In the genomic region with DNA sequence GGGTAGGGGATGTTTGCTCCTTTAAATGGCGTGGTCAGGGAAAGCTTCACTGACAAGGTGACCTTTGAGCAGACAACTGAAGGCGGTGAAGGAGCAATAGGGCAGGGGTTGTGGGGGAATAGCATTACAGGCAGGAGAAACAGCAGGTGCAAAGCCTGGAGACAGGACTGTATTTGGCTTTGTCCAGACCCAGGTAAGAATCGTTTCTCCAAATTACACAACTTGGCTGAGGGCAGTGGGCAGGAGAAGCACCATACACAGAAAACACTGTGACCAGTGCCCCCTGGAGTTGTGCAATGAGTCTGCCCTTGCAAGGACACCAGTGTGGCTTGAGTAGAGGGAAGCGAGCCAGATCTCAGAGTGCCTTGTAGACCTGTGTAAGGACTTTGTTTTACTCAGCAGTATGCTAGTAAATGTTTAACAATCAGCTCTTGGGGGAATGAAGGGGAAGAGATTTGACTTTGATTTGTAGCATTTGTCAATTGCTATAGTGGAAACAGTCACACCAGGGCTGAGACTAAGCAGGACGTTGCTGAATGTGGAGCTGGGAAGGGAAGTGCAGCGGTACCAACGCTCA, we compare ENCODE assay signal across 1 cellular context.
TF ChIP-seq lines count a peak whose summit lies in the region.

No MANE protein-coding gene starts in this region.

TF ChIP-seq in GM23338, 12 proteins besides CTCF, POLR2A, EP300 and RAD21 (continued from another document):
- TF ChIP-seq ZNF462 (CRISPR knock-in tag; IDR thresholded peaks at IDR 0.05): no peak
- no peak for TF ChIP-seq ZNF114 (CRISPR knock-in tag; IDR thresholded peaks at IDR 0.05)
- no peak for TF ChIP-seq NANOG (IDR thresholded peaks at IDR 0.05; ENCODE audit: borderline replicate concordance)
- no peak for TF ChIP-seq REST (IDR thresholded peaks at IDR 0.05; ENCODE audit: unreplicated experiment)
- TF ChIP-seq JUNB (IDR thresholded peaks at IDR 0.05; ENCODE audit: unreplicated experiment): no peak
- TF ChIP-seq, protein P1, sequence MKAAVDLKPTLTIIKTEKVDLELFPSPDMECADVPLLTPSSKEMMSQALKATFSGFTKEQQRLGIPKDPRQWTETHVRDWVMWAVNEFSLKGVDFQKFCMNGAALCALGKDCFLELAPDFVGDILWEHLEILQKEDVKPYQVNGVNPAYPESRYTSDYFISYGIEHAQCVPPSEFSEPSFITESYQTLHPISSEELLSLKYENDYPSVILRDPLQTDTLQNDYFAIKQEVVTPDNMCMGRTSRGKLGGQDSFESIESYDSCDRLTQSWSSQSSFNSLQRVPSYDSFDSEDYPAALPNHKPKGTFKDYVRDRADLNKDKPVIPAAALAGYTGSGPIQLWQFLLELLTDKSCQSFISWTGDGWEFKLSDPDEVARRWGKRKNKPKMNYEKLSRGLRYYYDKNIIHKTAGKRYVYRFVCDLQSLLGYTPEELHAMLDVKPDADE (IDR thresholded peaks at IDR 0.05): no peak
- TF ChIP-seq ZNF331 (CRISPR knock-in tag; IDR thresholded peaks at IDR 0.05; ENCODE audit: low read depth): no peak
